ENCODE assay signal across 11 cellular contexts in the genomic region with DNA sequence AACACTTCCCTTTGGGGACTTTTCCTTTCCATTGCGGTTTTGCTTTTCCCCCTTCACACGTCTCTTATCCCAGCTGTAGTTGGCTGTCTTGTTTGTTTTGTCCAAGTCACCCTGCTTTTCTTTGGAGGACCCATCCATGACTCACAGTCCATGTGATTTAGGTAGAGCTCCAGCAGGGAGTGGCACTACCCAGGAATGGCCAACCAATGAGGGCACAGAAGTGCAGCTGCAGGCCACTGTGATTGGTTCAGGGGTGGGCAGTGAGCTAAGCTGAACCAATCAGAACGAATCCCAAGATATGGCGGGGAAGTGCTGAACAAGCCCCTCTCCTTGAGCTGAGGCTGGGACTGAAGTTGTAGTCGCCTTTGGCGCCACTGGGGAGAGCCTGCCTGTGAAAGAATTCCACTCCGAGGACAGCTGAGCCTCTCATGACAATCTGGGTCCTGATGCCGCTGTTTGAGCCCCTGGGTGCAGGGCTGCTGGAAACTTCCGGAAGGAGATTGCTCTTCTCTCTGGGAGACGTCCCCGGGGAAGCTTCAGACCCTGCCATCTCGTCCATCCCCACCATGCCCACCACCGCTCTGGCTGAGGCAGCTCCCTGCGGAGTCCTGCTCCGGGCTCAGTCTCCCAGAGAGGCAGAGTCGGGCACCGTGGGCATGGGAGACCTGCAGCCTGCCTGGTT.
DNase-seq lines count a peak whose midpoint lies in the region; ATAC-seq and TF ChIP-seq lines count a peak whose summit lies in the region.
"Had no signal": no experiment of that assay in that cellular context is flagged by ENCODE, and none has a peak within 500 bp of the region (broad histone marks: within the 10 kb centered on the region; RNA-seq: fewer than 3 reads in every experiment).

No MANE protein-coding gene starts in this region.

- intact Hi-C loops in PC-3 (cut with micrococcal nuclease) = loop anchor here (5.0 kb wide), 1 partner anchor 773 kb away; no protein-coding TSS in a partner anchor
- intact Hi-C loops in activated CD4-positive, alpha-beta T cell treated with anti-CD3 and anti-CD28 coated beads, Interleukin-2, amount 10 ng/mL, durations not matched to agents 24 days and 14 days (cut with micrococcal nuclease) = no loop called here

- no peak overlapping the region for H3K27ac ChIP-seq in PC-3 (ENCODE audit: low read length)
- H3K27ac ChIP-seq: breast epithelium had no signal

- no peaks in the 10 kb centered on the region for H3K9me3 Mint-ChIP-seq in activated CD4-positive, alpha-beta T cell treated with anti-CD3 and anti-CD28 coated beads, Interleukin-2, amount 10 ng/mL, durations not matched to agents 24 days and 14 days

- peaks cover 12% of the 10 kb centered on the region for H3K27me3 Mint-ChIP-seq in activated CD4-positive, alpha-beta T cell treated with anti-CD3 and anti-CD28 coated beads, Interleukin-2, amount 10 ng/mL, durations not matched to agents 24 days and 14 days

- BruUV-seq in PC-3 (replicated peaks; lab: Mats Ljungman, UMichigan) = no TSS peak

- H3K9me2 ChIP-seq in PC-3 (replicated peaks; ENCODE audit: low read length) = no peaks in the 10 kb centered on the region

- no peaks in the 10 kb centered on the region for H3K4me1 ChIP-seq in PC-3 (ENCODE audit: insufficient read depth, low read length)
- H3K4me1 ChIP-seq: breast epithelium had no signal

- no peak overlapping the region for H2AFZ ChIP-seq in PC-3 (ENCODE audit: low read length)

- H3K27me3 ChIP-seq in PC-3 (ENCODE audit: low read length) = no peaks in the 10 kb centered on the region

- CTCF ChIA-PET in PC-3 (lab: Charles Lee) = no interaction called here

- no peaks in the 10 kb centered on the region for H3K36me3 ChIP-seq in PC-3 (ENCODE audit: low read depth, low read length)
- H3K36me3 ChIP-seq: breast epithelium had no signal

- peak; percentile 72 for ATAC-seq in PC-3
- ATAC-seq in HG03135 (IDR thresholded peaks at IDR 0.05; ENCODE audit: unreplicated experiment) = no peak
- ATAC-seq in HG02852 (IDR thresholded peaks at IDR 0.05; ENCODE audit: unreplicated experiment) = no peak
- ATAC-seq: T-helper 17 cell had no signal

- no peak overlapping the region for H3K27ac Mint-ChIP-seq in activated CD4-positive, alpha-beta T cell treated with anti-CD3 and anti-CD28 coated beads, Interleukin-2, amount 10 ng/mL, durations not matched to agents 24 days and 14 days
- H3K27ac Mint-ChIP-seq: T-helper 17 cell had no signal

- H3K9ac ChIP-seq in PC-3 (ENCODE audit: low read length) = no peak overlapping the region

- H3K4me3 Mint-ChIP-seq in activated CD4-positive, alpha-beta T cell treated with anti-CD3 and anti-CD28 coated beads, Interleukin-2, amount 10 ng/mL, durations not matched to agents 24 days and 14 days = no peak overlapping the region
- H3K4me3 Mint-ChIP-seq: T-helper 17 cell had no signal

- peak; percentile 12 for DNase-seq in stimulated activated CD4-positive, alpha-beta T cell treated with anti-CD3 and anti-CD28 coated beads, Interleukin-15, amount 100 ng/mL, for 24 hours
- no peak for DNase-seq in stimulated activated CD4-positive, alpha-beta T cell treated with anti-CD3 and anti-CD28 coated beads, Interleukin-1b, Interleukin-23, amount 100 ng/mL, for 48 hours
- peak; percentile 59 for DNase-seq in PC-3
- peak; percentile 20 to 29 for DNase-seq in foreskin fibroblast
- no peak for DNase-seq in activated CD4-positive, alpha-beta T cell treated with anti-CD3 and anti-CD28 coated beads, Interleukin-2, amount 10 ng/mL, durations not matched to agents 24 days and 14 days
- DNase-seq in NOMO-1 treated with DMSO at 0.1 percent for 48 hours (lab: John Stamatoyannopoulos, UW; ENCODE audit: unreplicated experiment) = no peak
- DNase-seq: mesenchymal stem cell, T-helper 17 cell had no signal

- no peaks in the 10 kb centered on the region for H3K79me2 ChIP-seq in PC-3 (ENCODE audit: low read length)

- H3K9me3 ChIP-seq in PC-3 (ENCODE audit: low read length) = no peaks in the 10 kb centered on the region
- H3K9me3 ChIP-seq: breast epithelium had no signal

- peaks cover 5% of the 10 kb centered on the region for H3K4me1 Mint-ChIP-seq in activated CD4-positive, alpha-beta T cell treated with anti-CD3 and anti-CD28 coated beads, Interleukin-2, amount 10 ng/mL, durations not matched to agents 24 days and 14 days

- no peaks in the 10 kb centered on the region for H4K20me1 ChIP-seq in PC-3 (ENCODE audit: low read length)

- H3K36me3 Mint-ChIP-seq in activated CD4-positive, alpha-beta T cell treated with anti-CD3 and anti-CD28 coated beads, Interleukin-2, amount 10 ng/mL, durations not matched to agents 24 days and 14 days (ENCODE audit: low read depth) = no peaks in the 10 kb centered on the region

- no peaks in the 10 kb centered on the region for H3F3A ChIP-seq in PC-3 (ENCODE audit: low read length, unreplicated experiment)

- POLR2A ChIA-PET in PC-3 (lab: Charles Lee; ENCODE audit: unreplicated experiment) = no interaction called here

- H3K4me3 ChIP-seq in PC-3 (ENCODE audit: low read length) (no peak overlapping the region), foreskin fibroblast (ENCODE audit: low read depth in 1 of 2, low read length in 2 of 2) (no peak overlapping the region)
- H3K4me3 ChIP-seq: breast epithelium had no signal

- H3K4me2 ChIP-seq in PC-3 (ENCODE audit: low read length) = no peak overlapping the region

- TF ChIP-seq CTCF in PC-3 (conservative IDR thresholded peaks at IDR 0.05; ENCODE audit: low read depth, low read length) (no peak), foreskin fibroblast (IDR thresholded peaks at IDR 0.05; ENCODE audit: low read depth, low read length) (no peak)

Comparison
In these comparisons a context has a peak if more than half of its experiments do, and no peak if none do; other contexts are left out.
1. DNase-seq: peak in stimulated activated CD4-positive, alpha-beta T cell treated with anti-CD3 and anti-CD28 coated beads, Interleukin-15, amount 100 ng/mL, for 24 hours (single experiment), PC-3 (single experiment) and foreskin fibroblast (2 of 2); none in stimulated activated CD4-positive, alpha-beta T cell treated with anti-CD3 and anti-CD28 coated beads, Interleukin-1b, Interleukin-23, amount 100 ng/mL, for 48 hours (single experiment), activated CD4-positive, alpha-beta T cell treated with anti-CD3 and anti-CD28 coated beads, Interleukin-2, amount 10 ng/mL, durations not matched to agents 24 days and 14 days (single experiment) and NOMO-1 treated with DMSO at 0.1 percent for 48 hours (single experiment).